Comparison of ENCODE assay signal across 18 cellular contexts in genomic region chr2:183604065-183604464, GRCh38.
"Had no signal": no experiment of that assay in that cellular context is flagged by ENCODE, and none has a peak within 500 bp of the region (broad histone marks: within the 10 kb centered on the region; RNA-seq: fewer than 3 reads in every experiment).

No MANE protein-coding gene starts in this region.

- DNase-seq: Kasumi-1, MV-4-11, NCI-H1048, NCI-H1417 treated with DMSO at 0.1 percent for 48 hours, NCI-H1694 treated with DMSO at 0.1 percent for 48 hours, NCI-H1930, NCI-H2171 treated with DMSO at 0.1 percent for 48 hours, NCI-H446, NCI-H524, NCI-H774, RPMI8226, SHP77, SK-N-SH, SW 1271, T-cell had no signal

- ATAC-seq: K562, T-cell had no signal

- H3K4me3 ChIP-seq: K562 had no signal

- H3K27ac ChIP-seq: HL-60, KMS-11 had no signal

- H3K9me3 ChIP-seq: SK-N-SH had no signal
